In the genomic region with DNA sequence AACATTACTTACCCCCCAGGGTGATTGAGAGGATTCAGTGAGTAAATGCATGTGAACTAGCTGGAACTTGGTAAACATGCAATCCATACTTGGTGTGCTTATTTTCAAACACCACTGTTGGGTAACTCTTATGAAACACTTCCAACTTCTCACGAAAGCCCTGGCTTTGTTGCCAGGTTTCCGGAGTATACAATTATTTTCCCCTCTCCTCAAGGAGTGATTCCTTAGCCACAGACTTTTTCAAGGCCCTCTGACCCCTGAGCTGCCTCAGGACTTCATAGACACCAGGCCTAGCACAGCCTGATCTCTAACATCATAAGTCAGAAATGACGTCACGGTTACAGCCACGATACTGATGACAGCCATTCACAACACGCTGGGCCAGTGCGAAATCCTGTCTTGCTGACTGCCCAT, we compare ENCODE assay signal across 16 cellular contexts. TPM values are rescaled to one million over a fixed set of nuclear protein-coding genes. Genes with fewer than 3 reads are reported as not detected.
DNase-seq lines count a peak whose midpoint lies in the region; ATAC-seq and TF ChIP-seq lines count a peak whose summit lies in the region.
"Had no signal": no experiment of that assay in that cellular context is flagged by ENCODE, and none has a peak within 500 bp of the region (broad histone marks: within the 10 kb centered on the region; RNA-seq: fewer than 3 reads in every experiment).

No MANE protein-coding gene starts in this region.

- H3K9me2 ChIP-seq in GM23248 (ENCODE audit: insufficient read depth), result no peaks in the 10 kb centered on the region

- intact Hi-C loops in stomach (cut with DNase I; ENCODE audit: low total_unique reads) (no loop called here), prostate gland (cut with DNase I) (no loop called here)

- H3K9me3 ChIP-seq in GM23248 (ENCODE audit: low read depth) (no peaks in the 10 kb centered on the region), adipocyte (ENCODE audit: control insufficient read depth, low read length) (peaks cover 11% of the 10 kb centered on the region), stomach (no peaks in the 10 kb centered on the region), prostate gland (no peaks in the 10 kb centered on the region)

- peaks cover 18% of the 10 kb centered on the region for H3F3A ChIP-seq in GM23248 (ENCODE audit: insufficient read depth)

- TF ChIP-seq POLR2A in stomach (IDR thresholded peaks at IDR 0.05) (no peak), prostate gland (IDR thresholded peaks at IDR 0.05) (no peak)

- no peak overlapping the region for H3K4me2 ChIP-seq in GM23248 (ENCODE audit: unreplicated experiment)
- H3K4me2 ChIP-seq: GM23338 had no signal

- TF ChIP-seq EP300 in stomach (IDR thresholded peaks at IDR 0.05), result no peak

- H3K4me3 ChIP-seq in GM23248 (no peak overlapping the region), adipocyte (ENCODE audit: low read length) (no peak overlapping the region), foreskin fibroblast (ENCODE audit: low read depth in 1 of 2, low read length in 2 of 2) (no peak overlapping the region), stomach (no peak overlapping the region), prostate gland (no peak overlapping the region)
- H3K4me3 ChIP-seq: GM23338 had no signal

- ATAC-seq in GM21515 (IDR thresholded peaks at IDR 0.05; ENCODE audit: unreplicated experiment) (no peak), GM19324 (IDR thresholded peaks at IDR 0.05; ENCODE audit: low FRiP score, unreplicated experiment) (no peak)
- ATAC-seq: GM23338 had no signal

- no peaks in the 10 kb centered on the region for H3K27me3 ChIP-seq in GM23248 (replicated peaks; ENCODE audit: insufficient read depth)
- H3K27me3 ChIP-seq in adipocyte (replicated peaks; ENCODE audit: control insufficient read depth, insufficient read depth, low read length), result no peaks in the 10 kb centered on the region
- no peaks in the 10 kb centered on the region for H3K27me3 ChIP-seq in stomach
- H3K27me3 ChIP-seq in prostate gland (replicated peaks; ENCODE audit: insufficient read depth), result no peaks in the 10 kb centered on the region
- H3K27me3 ChIP-seq: foreskin keratinocyte had no signal

- in situ Hi-C loops in GM23248 (cut with MboI), result no loop called here

- H2AFZ ChIP-seq in GM23248, result no peak overlapping the region
- H2AFZ ChIP-seq: GM23338 had no signal

- TF ChIP-seq CTCF in foreskin fibroblast (IDR thresholded peaks at IDR 0.05; ENCODE audit: low read depth, low read length) (no peak), stomach (IDR thresholded peaks at IDR 0.05) (no peak), prostate gland (IDR thresholded peaks at IDR 0.05) (no peak)

- H3K9ac ChIP-seq in GM23248 (peak overlapping the region; percentile 42), adipocyte (ENCODE audit: low read length) (no peak overlapping the region)

- whole genome bisulfite sequencing in GM23248 (ENCODE audit: low coverage in 1 of 2, low lambda C conversion rate in 2 of 2, missing lambda C conversion rate in 2 of 2), 2 experiments, result 57 to 59% methylated on average over 7 of the region's 7 CpGs
- WGBS in stomach, 5 donors, result 75 to 84% (median 80%) methylated on average over 7 of the region's 7 CpGs
- 74% methylated on average over 7 of the region's 7 CpGs for WGBS in prostate gland

- H3K27ac ChIP-seq in GM23248, result peak overlapping the region; percentile 69
- H3K27ac ChIP-seq in stomach, result peak overlapping the region; percentile 53 to 64 (median 59)
- H3K27ac ChIP-seq in prostate gland, result no peak overlapping the region
- H3K27ac ChIP-seq: VCaP had no signal

- DNase-seq in GM23248 (peak; percentile 80), adipocyte (ENCODE audit: low read depth) (peak; percentile 86), foreskin fibroblast (peak; percentile 92 to 95), stomach (no peak), prostate gland (ENCODE audit: low spot score) (no peak)
- DNase-seq in stimulated activated CD4-positive, alpha-beta T cell treated with anti-CD3 and anti-CD28 coated beads, Interleukin-2, amount 100 ng/mL, for 24 hours, result no peak
- DNase-seq: activated naive CD8-positive, alpha-beta T cell treated with anti-CD3 and anti-CD28 coated beads for 36 hours; CD4-positive, alpha-beta memory T cell; stimulated activated CD4-positive, alpha-beta T cell treated with anti-CD3 and anti-CD28 coated beads, Interleukin-4, amount 100 ng/mL, for 24 hours; stimulated activated naive CD4-positive, alpha-beta T cell treated with Interleukin-2 at 50 U/mL for 16 hours had no signal

- H3K79me2 ChIP-seq in GM23248 (ENCODE audit: insufficient read depth), result no peaks in the 10 kb centered on the region

- H4K20me1 ChIP-seq in GM23248 (ENCODE audit: insufficient read depth), result no peaks in the 10 kb centered on the region

- H3K4me1 ChIP-seq in GM23248 (ENCODE audit: insufficient read depth), result peaks cover 15% of the 10 kb centered on the region
- peaks cover 36% of the 10 kb centered on the region for H3K4me1 ChIP-seq in adipocyte (ENCODE audit: control insufficient read depth, insufficient read depth, low read length)
- H3K4me1 ChIP-seq in stomach, result peaks cover 0 to 6% (median 0%) of the 10 kb centered on the region in 4 donors
- H3K4me1 ChIP-seq in prostate gland (replicated peaks), result no peaks in the 10 kb centered on the region
- H3K4me1 ChIP-seq: foreskin keratinocyte had no signal

- H3K36me3 ChIP-seq in GM23248 (ENCODE audit: low read depth) (no peaks in the 10 kb centered on the region), adipocyte (ENCODE audit: control insufficient read depth, insufficient read depth, low read length, severe bottlenecking) (no peaks in the 10 kb centered on the region), stomach (no peaks in the 10 kb centered on the region), prostate gland (no peaks in the 10 kb centered on the region)

RNA-seq across cellular contexts. Expression of a gene that starts 27.6 kb away (rescaled TPM):
- not detected in 2 replicates for total RNA-seq in GM23248 (2014; rRNA removed; shearing (Covaris generic))
- 0.39 TPM in 1 of 2 replicates, not detected in the other for polyA plus RNA-seq in GM23248 (2016; fragmentation: Nextera tagmentation; extraction: Ambion mirVana)
- total RNA-seq in stomach, result 10 to 100 TPM in 3 of 5 donors, 1 to 10 TPM in 1, not detected in 1; 8.2 to 23.2 (median 17.4) TPM
- polyA plus RNA-seq in stomach, result 10 to 100 TPM in 2 of 3 donors, 1 to 10 TPM in 1; 6.6 to 25.7 (median 11.3) TPM
- 1 to 10 TPM in 1 of 2 donors, under 1 TPM in 1; 0.80 to 1.0 TPM for total RNA-seq in prostate gland
- total RNA-seq: activated naive CD8-positive, alpha-beta T cell treated with anti-CD3 and anti-CD28 coated beads for 36 hours; CD4-positive, alpha-beta memory T cell; chondrocyte; GM23338 had no signal
- polyA plus RNA-seq: CD4-positive, alpha-beta memory T cell had no signal

RNA-seq across cellular contexts. Expression of a gene that starts 51.4 kb away (rescaled TPM):
- total RNA-seq in GM23248 (2014; rRNA removed; shearing (Covaris generic)), result not detected in 2 replicates
- not detected in 2 replicates for polyA plus RNA-seq in GM23248 (2016; fragmentation: Nextera tagmentation; extraction: Ambion mirVana)
- 1 to 10 TPM in 3 of 5 donors, under 1 TPM in 1, not detected in 1; 0.58 to 7.9 (median 5.6) TPM for total RNA-seq in stomach
- 1 to 10 TPM; 1.8 to 2.3 (median 1.8) TPM for polyA plus RNA-seq in stomach
- total RNA-seq in prostate gland, result 1 to 10 TPM; 5.5 to 7.2 TPM
- total RNA-seq: chondrocyte had no signal
- polyA plus RNA-seq: GM23338 had no signal

Comparison
In these comparisons a context has a peak if more than half of its experiments do, and no peak if none do; other contexts are left out.
1. DNase-seq: peak in GM23248 (single experiment), adipocyte (single experiment) and foreskin fibroblast (2 of 2); none in stomach (single experiment), prostate gland (single experiment) and stimulated activated CD4-positive, alpha-beta T cell treated with anti-CD3 and anti-CD28 coated beads, Interleukin-2, amount 100 ng/mL, for 24 hours (0 of 2).
2. H3K27ac ChIP-seq: peak in GM23248 (single experiment) and stomach (5 of 5); none in prostate gland (0 of 2).